ENCODE assay signal across 11 cellular contexts in the genomic region with DNA sequence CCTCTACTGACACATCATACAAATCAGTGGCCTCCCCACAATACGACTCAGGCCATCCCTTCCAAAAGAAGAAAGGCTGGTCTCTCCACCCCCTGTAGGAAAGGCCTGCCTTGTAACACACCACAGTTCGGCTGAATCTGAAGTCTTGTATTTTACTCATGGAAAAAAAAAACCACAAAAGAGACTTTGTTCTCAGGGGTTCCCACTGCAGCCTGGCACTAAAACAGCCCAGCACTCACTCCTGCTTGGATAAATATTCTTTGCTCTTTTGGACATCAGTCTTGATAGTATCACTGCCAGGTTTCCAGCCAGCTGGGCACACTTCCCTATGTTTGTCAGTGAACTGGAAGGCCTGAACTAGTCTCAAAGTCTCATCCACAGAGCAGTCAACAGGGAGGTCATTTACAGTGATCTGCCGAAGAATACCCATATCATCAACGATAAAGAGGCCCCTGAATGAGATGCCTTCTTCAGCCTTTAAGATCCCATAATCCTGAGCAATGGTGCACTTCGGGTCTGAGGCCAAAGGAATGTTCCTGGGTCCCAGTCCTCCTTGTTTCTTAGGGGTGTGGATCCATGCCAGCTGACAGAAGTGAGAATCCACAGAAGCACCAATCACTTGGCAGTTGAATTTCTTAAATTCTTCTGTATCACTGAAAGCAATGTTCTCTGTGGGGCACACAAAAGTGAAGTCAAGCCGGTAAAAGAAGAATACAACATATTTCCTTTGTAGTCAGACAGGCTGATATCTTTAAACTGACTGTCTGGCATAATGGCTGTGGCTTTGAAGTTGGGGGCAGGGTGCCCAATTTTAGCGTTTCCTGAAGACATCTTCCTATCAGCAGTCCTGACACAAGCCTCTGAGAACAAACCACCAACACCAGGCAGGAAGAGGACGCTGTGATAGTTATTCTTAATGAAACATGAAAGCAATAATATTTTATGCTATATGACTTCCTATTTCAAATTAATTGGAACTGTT.
DNase-seq lines count a peak whose midpoint lies in the region; TF ChIP-seq lines count a peak whose summit lies in the region.
"Had no signal": no experiment of that assay in that cellular context is flagged by ENCODE, and none has a peak within 500 bp of the region (broad histone marks: within the 10 kb centered on the region; RNA-seq: fewer than 3 reads in every experiment).

No MANE protein-coding gene starts in this region.

- no peaks in the 10 kb centered on the region for H3K9me3 ChIP-seq in suprapubic skin

- no peak overlapping the region for H3K27ac ChIP-seq in caudate nucleus (ENCODE audit: low read depth, low read length)
- peak overlapping the region; percentile 23 for H3K27ac ChIP-seq in suprapubic skin
- H3K27ac ChIP-seq: HL-60 had no signal

- H3K4me1 ChIP-seq in suprapubic skin: peaks cover 18% of the 10 kb centered on the region

- no peaks in the 10 kb centered on the region for H3K36me3 ChIP-seq in suprapubic skin

- TF ChIP-seq EP300 in suprapubic skin (IDR thresholded peaks at IDR 0.05): no peak

- H3K4me3 ChIP-seq in suprapubic skin: no peak overlapping the region

- DNase-seq in NCI-H748 (lab: John Stamatoyannopoulos, UW; ENCODE audit: unreplicated experiment) (peak; percentile 86), caudate nucleus (lab: John Stamatoyannopoulos, UW) (peak in 47 of 61 donors; percentile 1 to 84 (median 37)), medulla oblongata (ENCODE audit: extremely low spot score) (peak; percentile 84), suprapubic skin (ENCODE audit: low spot score in 2 of 2) (no peak), NCI-H187 treated with DMSO at 0.1 percent for 48 hours (lab: John Stamatoyannopoulos, UW) (no peak), DMS 273 treated with DMSO at 0.1 percent for 48 hours (lab: John Stamatoyannopoulos, UW) (no peak), DMS153 treated with DMSO at 0.1 percent for 48 hours (lab: John Stamatoyannopoulos, UW; ENCODE audit: unreplicated experiment) (no peak)
- DNase-seq: GF-D8, NCI-H2107, SW 1271 had no signal

- WGBS in suprapubic skin: 50% methylated on average over 8 of the region's 8 CpGs

- TF ChIP-seq POLR2A in suprapubic skin (IDR thresholded peaks at IDR 0.05): no peak

- no peak for TF ChIP-seq CTCF in suprapubic skin (IDR thresholded peaks at IDR 0.05)

- no peaks in the 10 kb centered on the region for H3K27me3 ChIP-seq in suprapubic skin

Comparison
In these comparisons a context has a peak if more than half of its experiments do, and no peak if none do; other contexts are left out.
1. DNase-seq: peak in NCI-H748 (single experiment), caudate nucleus (47 of 61) and medulla oblongata (single experiment); none in suprapubic skin (0 of 2), NCI-H187 treated with DMSO at 0.1 percent for 48 hours (single experiment), DMS 273 treated with DMSO at 0.1 percent for 48 hours (single experiment) and DMS153 treated with DMSO at 0.1 percent for 48 hours (single experiment).